In the genomic region with DNA sequence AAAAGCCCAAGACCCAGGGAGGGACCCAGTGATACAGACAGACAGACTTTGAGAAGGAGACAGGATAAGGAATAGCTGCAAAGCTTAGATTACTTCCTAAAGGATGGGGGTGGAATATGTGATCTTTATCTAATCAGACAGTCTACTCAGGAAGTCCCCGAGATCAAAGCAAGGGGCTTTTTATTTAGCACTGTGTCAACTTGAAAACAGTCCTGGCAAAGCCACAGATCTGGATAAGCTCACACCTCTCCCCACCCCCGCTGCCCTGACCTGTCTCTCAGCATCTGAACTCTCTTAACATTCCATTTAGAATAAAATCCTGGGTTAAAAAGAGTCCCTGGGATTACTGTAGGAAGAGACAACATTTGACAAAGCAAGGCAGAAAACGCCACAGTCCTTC, we compare ENCODE assay signal across 24 cellular contexts.
DNase-seq lines count a peak whose midpoint lies in the region; ATAC-seq and TF ChIP-seq lines count a peak whose summit lies in the region.
"Had no signal": no experiment of that assay in that cellular context is flagged by ENCODE, and none has a peak within 500 bp of the region (broad histone marks: within the 10 kb centered on the region; RNA-seq: fewer than 3 reads in every experiment).

No MANE protein-coding gene starts in this region.

- intact Hi-C loops in vagina (cut with DNase I): no loop called here
- intact Hi-C loops in activated naive CD4-positive, alpha-beta T cell treated with anti-CD3 and anti-CD28 coated beads for 36 hours (cut with micrococcal nuclease): no loop called here

- H3K27ac ChIP-seq in muscle layer of colon (ENCODE audit: low read depth, low read length) (peak overlapping the region; percentile 48), vagina (peak overlapping the region; percentile 33), coronary artery (no peak overlapping the region)
- no peak overlapping the region for H3K27ac ChIP-seq in effector memory CD4-positive, alpha-beta T cell (ENCODE audit: insufficient read depth, low read length, poor library complexity, severe bottlenecking)
- H3K27ac ChIP-seq: left lung, tibial artery had no signal

- H3K36me3 Mint-ChIP-seq in activated naive CD8-positive, alpha-beta T cell treated with anti-CD3 and anti-CD28 coated beads, Interleukin-2, amount 50 U/mL, for 24 hours (ENCODE audit: low read depth): peaks cover under 1% of the 10 kb centered on the region
- H3K36me3 Mint-ChIP-seq in activated naive CD8-positive, alpha-beta T cell treated with anti-CD3 and anti-CD28 coated beads for 36 hours: no peaks in the 10 kb centered on the region
- no peaks in the 10 kb centered on the region for H3K36me3 Mint-ChIP-seq in activated naive CD4-positive, alpha-beta T cell treated with anti-CD3 and anti-CD28 coated beads for 36 hours (ENCODE audit: low read depth)
- H3K36me3 Mint-ChIP-seq: stimulated activated effector memory CD8-positive, alpha-beta T cell treated with anti-CD3 and anti-CD28 coated beads, Interleukin-12 subunit alpha, Interleukin-12 subunit beta, amount 100 ng/mL, for 72 hours had no signal

- peak; percentile 30 for DNase-seq in activated naive CD8-positive, alpha-beta T cell treated with anti-CD3 and anti-CD28 coated beads, Interleukin-2, amount 50 U/mL, for 24 hours
- no peak for DNase-seq in activated naive CD8-positive, alpha-beta T cell treated with anti-CD3 and anti-CD28 coated beads for 36 hours
- DNase-seq in SW480 (ENCODE audit: low spot score) (peak; percentile 88), vagina (ENCODE audit: extremely low spot score in 2 of 2) (peak in 1 of 2 donors; percentile 79), coronary artery (ENCODE audit: low spot score) (no peak)
- no peak for DNase-seq in effector memory CD4-positive, alpha-beta T cell
- no peak for DNase-seq in activated naive CD4-positive, alpha-beta T cell treated with anti-CD3 and anti-CD28 coated beads for 36 hours
- DNase-seq: activated CD8-positive, alpha-beta T cell treated with anti-CD3 and anti-CD28 coated beads for 36 hours; activated naive CD4-positive, alpha-beta T cell; amygdala; Calu3; caudate nucleus; dermis blood vessel endothelial cell; heart left ventricle; Karpas-422; left lung; midbrain; NCI-H187 treated with DMSO at 0.1 percent for 48 hours; NCI-H226; NCI-H774; stimulated activated CD4-positive, alpha-beta T cell treated with anti-CD3 and anti-CD28 coated beads, Interleukin-1b, Interleukin-23, amount 100 ng/mL, for 48 hours had no signal

- CTCF ChIA-PET in activated naive CD4-positive, alpha-beta T cell treated with anti-CD3 and anti-CD28 coated beads for 36 hours (lab: Charles Lee): interaction anchor here (1.9 kb wide), 1 partner anchor 20 kb away, joined by 7 read pairs; no protein-coding TSS in a partner anchor

- peaks cover 21% of the 10 kb centered on the region for H3K4me1 ChIP-seq in muscle layer of colon (ENCODE audit: insufficient read depth, low read length)
- H3K4me1 ChIP-seq in vagina: no peaks in the 10 kb centered on the region
- no peaks in the 10 kb centered on the region for H3K4me1 ChIP-seq in effector memory CD4-positive, alpha-beta T cell (ENCODE audit: control insufficient read depth, insufficient read depth, low read length, poor library complexity, severe bottlenecking)
- H3K4me1 ChIP-seq: left lung, tibial artery had no signal

- H3K27me3 Mint-ChIP-seq in activated naive CD8-positive, alpha-beta T cell treated with anti-CD3 and anti-CD28 coated beads, Interleukin-2, amount 50 U/mL, for 24 hours: peaks cover 7% of the 10 kb centered on the region
- peaks cover 20% of the 10 kb centered on the region for H3K27me3 Mint-ChIP-seq in activated naive CD8-positive, alpha-beta T cell treated with anti-CD3 and anti-CD28 coated beads for 36 hours
- peaks cover 12% of the 10 kb centered on the region for H3K27me3 Mint-ChIP-seq in activated naive CD4-positive, alpha-beta T cell treated with anti-CD3 and anti-CD28 coated beads for 36 hours (ENCODE audit: low read depth)

- H3K9me3 ChIP-seq in muscle layer of colon (ENCODE audit: low read length): no peaks in the 10 kb centered on the region
- H3K9me3 ChIP-seq in vagina: no peaks in the 10 kb centered on the region
- H3K9me3 ChIP-seq in effector memory CD4-positive, alpha-beta T cell (ENCODE audit: control insufficient read depth, low read length): no peaks in the 10 kb centered on the region
- H3K9me3 ChIP-seq: tibial artery had no signal

- no peak for TF ChIP-seq POLR2A in vagina (IDR thresholded peaks at IDR 0.05)

- no peak overlapping the region for H3K4me3 Mint-ChIP-seq in activated naive CD8-positive, alpha-beta T cell treated with anti-CD3 and anti-CD28 coated beads, Interleukin-2, amount 50 U/mL, for 24 hours
- H3K4me3 Mint-ChIP-seq in activated naive CD8-positive, alpha-beta T cell treated with anti-CD3 and anti-CD28 coated beads for 36 hours: no peak overlapping the region
- no peak overlapping the region for H3K4me3 Mint-ChIP-seq in activated naive CD4-positive, alpha-beta T cell treated with anti-CD3 and anti-CD28 coated beads for 36 hours
- H3K4me3 Mint-ChIP-seq: activated CD8-positive, alpha-beta T cell treated with anti-CD3 and anti-CD28 coated beads for 36 hours; stimulated activated effector memory CD8-positive, alpha-beta T cell treated with anti-CD3 and anti-CD28 coated beads, Interleukin-12 subunit alpha, Interleukin-12 subunit beta, amount 100 ng/mL, for 72 hours had no signal

- no peak overlapping the region for H3K9ac ChIP-seq in muscle layer of colon (ENCODE audit: low read length)

- H3K27me3 ChIP-seq in muscle layer of colon (ENCODE audit: control insufficient read depth in 1 of 2, insufficient read depth in 2 of 2, low read length in 2 of 2) (no peaks in the 10 kb centered on the region), vagina (no peaks in the 10 kb centered on the region)
- no peaks in the 10 kb centered on the region for H3K27me3 ChIP-seq in effector memory CD4-positive, alpha-beta T cell (replicated peaks; ENCODE audit: control insufficient read depth, insufficient read depth, low read length, poor library complexity, severe bottlenecking)
- H3K27me3 ChIP-seq: heart left ventricle, left lung, tibial artery had no signal

- TF ChIP-seq CTCF in vagina (IDR thresholded peaks at IDR 0.05) (no peak), coronary artery (IDR thresholded peaks at IDR 0.05) (no peak)

- ATAC-seq in activated naive CD8-positive, alpha-beta T cell treated with anti-CD3 and anti-CD28 coated beads, Interleukin-2, amount 50 U/mL, for 24 hours: no peak
- ATAC-seq: activated CD8-positive, alpha-beta T cell treated with anti-CD3 and anti-CD28 coated beads for 36 hours; left lung; stimulated activated effector memory CD8-positive, alpha-beta T cell treated with anti-CD3 and anti-CD28 coated beads, Interleukin-12 subunit alpha, Interleukin-12 subunit beta, amount 100 ng/mL, for 72 hours had no signal

- no peaks in the 10 kb centered on the region for H3K36me3 ChIP-seq in muscle layer of colon (ENCODE audit: insufficient read depth, low read length)
- H3K36me3 ChIP-seq in vagina: no peaks in the 10 kb centered on the region
- H3K36me3 ChIP-seq in effector memory CD4-positive, alpha-beta T cell (ENCODE audit: control insufficient read depth, insufficient read depth, low read length): no peaks in the 10 kb centered on the region
- H3K36me3 ChIP-seq: heart left ventricle, left lung, tibial artery had no signal

- H3K27ac Mint-ChIP-seq in activated naive CD8-positive, alpha-beta T cell treated with anti-CD3 and anti-CD28 coated beads, Interleukin-2, amount 50 U/mL, for 24 hours: no peak overlapping the region
- H3K27ac Mint-ChIP-seq in activated naive CD8-positive, alpha-beta T cell treated with anti-CD3 and anti-CD28 coated beads for 36 hours: no peak overlapping the region
- no peak overlapping the region for H3K27ac Mint-ChIP-seq in activated naive CD4-positive, alpha-beta T cell treated with anti-CD3 and anti-CD28 coated beads for 36 hours
- H3K27ac Mint-ChIP-seq: activated CD8-positive, alpha-beta T cell treated with anti-CD3 and anti-CD28 coated beads for 36 hours; stimulated activated effector memory CD8-positive, alpha-beta T cell treated with anti-CD3 and anti-CD28 coated beads, Interleukin-12 subunit alpha, Interleukin-12 subunit beta, amount 100 ng/mL, for 72 hours had no signal

- H3K4me1 Mint-ChIP-seq in activated naive CD8-positive, alpha-beta T cell treated with anti-CD3 and anti-CD28 coated beads, Interleukin-2, amount 50 U/mL, for 24 hours: peaks cover 29% of the 10 kb centered on the region
- peaks cover 8% of the 10 kb centered on the region for H3K4me1 Mint-ChIP-seq in activated naive CD8-positive, alpha-beta T cell treated with anti-CD3 and anti-CD28 coated beads for 36 hours
- H3K4me1 Mint-ChIP-seq in activated naive CD4-positive, alpha-beta T cell treated with anti-CD3 and anti-CD28 coated beads for 36 hours (ENCODE audit: low read depth): peaks cover 9% of the 10 kb centered on the region
- H3K4me1 Mint-ChIP-seq: stimulated activated effector memory CD8-positive, alpha-beta T cell treated with anti-CD3 and anti-CD28 coated beads, Interleukin-12 subunit alpha, Interleukin-12 subunit beta, amount 100 ng/mL, for 72 hours had no signal

- H3K4me3 ChIP-seq in muscle layer of colon (ENCODE audit: low read depth in 1 of 2, low read length in 2 of 2) (no peak overlapping the region), vagina (no peak overlapping the region), coronary artery (no peak overlapping the region)
- H3K4me3 ChIP-seq in effector memory CD4-positive, alpha-beta T cell (ENCODE audit: insufficient read depth, low read depth, low read length, poor library complexity, severe bottlenecking): no peak overlapping the region
- H3K4me3 ChIP-seq: heart left ventricle, left lung, tibial artery had no signal

- H3K9me3 Mint-ChIP-seq in activated naive CD8-positive, alpha-beta T cell treated with anti-CD3 and anti-CD28 coated beads, Interleukin-2, amount 50 U/mL, for 24 hours: peaks cover 2% of the 10 kb centered on the region
- peaks cover 5% of the 10 kb centered on the region for H3K9me3 Mint-ChIP-seq in activated naive CD8-positive, alpha-beta T cell treated with anti-CD3 and anti-CD28 coated beads for 36 hours
- H3K9me3 Mint-ChIP-seq in activated naive CD4-positive, alpha-beta T cell treated with anti-CD3 and anti-CD28 coated beads for 36 hours: peaks cover 2% of the 10 kb centered on the region
- H3K9me3 Mint-ChIP-seq: activated CD8-positive, alpha-beta T cell treated with anti-CD3 and anti-CD28 coated beads for 36 hours; stimulated activated effector memory CD8-positive, alpha-beta T cell treated with anti-CD3 and anti-CD28 coated beads, Interleukin-12 subunit alpha, Interleukin-12 subunit beta, amount 100 ng/mL, for 72 hours had no signal

Comparison
In these comparisons a context has a peak if more than half of its experiments do, and no peak if none do; other contexts are left out.
1. DNase-seq: peak in activated naive CD8-positive, alpha-beta T cell treated with anti-CD3 and anti-CD28 coated beads, Interleukin-2, amount 50 U/mL, for 24 hours (single experiment) and SW480 (single experiment); none in activated naive CD8-positive, alpha-beta T cell treated with anti-CD3 and anti-CD28 coated beads for 36 hours (single experiment), coronary artery (single experiment), effector memory CD4-positive, alpha-beta T cell (0 of 3) and activated naive CD4-positive, alpha-beta T cell treated with anti-CD3 and anti-CD28 coated beads for 36 hours (single experiment).
2. H3K27ac ChIP-seq: peak in muscle layer of colon (single experiment) and vagina (single experiment); none in coronary artery (0 of 2) and effector memory CD4-positive, alpha-beta T cell (single experiment).